15 cellular contexts compared by ENCODE assay signal in genomic region chr15:96230557-96231181, GRCh38.
DNase-seq lines count a peak whose midpoint lies in the region; ATAC-seq and TF ChIP-seq lines count a peak whose summit lies in the region.
"Had no signal": no experiment of that assay in that cellular context is flagged by ENCODE, and none has a peak within 500 bp of the region (broad histone marks: within the 10 kb centered on the region; RNA-seq: fewer than 3 reads in every experiment).

No MANE protein-coding gene starts in this region.

- H4K20me1 ChIP-seq in HCT116 (ENCODE audit: insufficient read depth), result no peaks in the 10 kb centered on the region
- H4K20me1 ChIP-seq in smooth muscle cell (ENCODE audit: low read depth), result no peaks in the 10 kb centered on the region

- no peaks in the 10 kb centered on the region for H3F3A ChIP-seq in smooth muscle cell (ENCODE audit: low read depth)

- BruUV-seq in HCT116 (replicated peaks; lab: Mats Ljungman, UMichigan), result no TSS peak

- TF ChIP-seq RAD21 in HCT116 (IDR thresholded peaks at IDR 0.05; ENCODE audit: low read depth), result no peak

- H3K9me2 ChIP-seq in HCT116 (ENCODE audit: insufficient read depth), result no peaks in the 10 kb centered on the region

- H3K9me3 ChIP-seq in HCT116 (ENCODE audit: control insufficient read depth in 1 of 2, insufficient read depth in 1 of 2, low read depth in 1 of 2, low read length in 2 of 2) (no peaks in the 10 kb centered on the region), smooth muscle cell (replicated peaks; ENCODE audit: low read depth) (no peaks in the 10 kb centered on the region)
- H3K9me3 ChIP-seq: uterus had no signal

- no peak overlapping the region for H3K27ac ChIP-seq in HCT116 (ENCODE audit: low read depth, low read length)
- H3K27ac ChIP-seq in RWPE1, result peak overlapping the region; percentile 71
- H3K27ac ChIP-seq in smooth muscle cell (ENCODE audit: low read depth), result peak overlapping the region; percentile 70
- H3K27ac ChIP-seq: uterus had no signal

- POLR2A ChIA-PET in HCT116 (lab: Charles Lee), result no interaction called here
- POLR2A ChIA-PET in RWPE1 (lab: Yijun Ruan, JAX; ENCODE audit: low non-redundant PET), result no interaction called here

- intact Hi-C loops in HCT116 (cut with micrococcal nuclease), result no loop called here

- ATAC-seq in HCT116, result peak; percentile 46; the same call in 1 of the 2 replicates
- ATAC-seq: Right ventricle myocardium inferior; stimulated activated naive CD8-positive, alpha-beta T cell treated with anti-CD3 and anti-CD28 coated beads, Interleukin-15, amount 100 ng/mL, for 72 hours had no signal

- RAD21 ChIA-PET in HCT116 (lab: Charles Lee; ENCODE audit: low non-redundant PET in 1 of 2, low total read pairs in 2 of 2, uncharacterized antibody in 2 of 2, unreplicated experiment in 2 of 2), result no interaction called here

- TF ChIP-seq CTCF in HCT116 (IDR thresholded peaks at IDR 0.05 in 2 of 3, conservative IDR thresholded peaks at IDR 0.05 in 1 of 3; ENCODE audit: borderline replicate concordance in 1 of 3, insufficient read depth in 1 of 3, low read depth in 2 of 3, low read length in 2 of 3) (no peak), RWPE1 (conservative IDR thresholded peaks at IDR 0.05; ENCODE audit: low read depth) (no peak), fibroblast of mammary gland (conservative IDR thresholded peaks at IDR 0.05; ENCODE audit: control insufficient read depth, insufficient read depth, low read depth, low read length) (no peak), smooth muscle cell (IDR thresholded peaks at IDR 0.05; ENCODE audit: borderline replicate concordance, insufficient read depth, poor library complexity, severe bottlenecking) (no peak)

- DNase-seq in HCT116 (ENCODE audit: low read depth, low spot score) (no peak), RWPE1 (ENCODE audit: low spot score) (peak; percentile 74), fibroblast of mammary gland (ENCODE audit: low read depth) (peak; percentile 65), smooth muscle cell (lab: John Stamatoyannopoulos, UW; ENCODE audit: unreplicated experiment) (no peak), NOMO-1 treated with dmso at 0.1 percent for 144 hours (lab: John Stamatoyannopoulos, UW; ENCODE audit: unreplicated experiment) (no peak), AG20443 (ENCODE audit: low spot score) (no peak)
- DNase-seq in activated CD8-positive, alpha-beta memory T cell treated with anti-CD3 and anti-CD28 coated beads for 24 hours, result no peak
- DNase-seq: activated CD4-positive, CD25-positive, alpha-beta regulatory T cell; effector memory CD4-positive, alpha-beta T cell; KG1; NCI-H69; occipital lobe; stimulated activated naive CD8-positive, alpha-beta T cell treated with anti-CD3 and anti-CD28 coated beads, Interleukin-15, amount 100 ng/mL, for 72 hours; uterus had no signal

- H3K27me3 ChIP-seq in HCT116 (ENCODE audit: insufficient read depth, low read length) (no peaks in the 10 kb centered on the region), smooth muscle cell (ENCODE audit: low read depth) (peaks cover 32% of the 10 kb centered on the region)
- H3K27me3 ChIP-seq: uterus had no signal

- H3K9ac ChIP-seq in HCT116 (ENCODE audit: low read length) (no peak overlapping the region), smooth muscle cell (ENCODE audit: low read depth) (no peak overlapping the region)

- H3K79me2 ChIP-seq in HCT116 (ENCODE audit: insufficient read depth, low read length), result no peaks in the 10 kb centered on the region
- no peaks in the 10 kb centered on the region for H3K79me2 ChIP-seq in smooth muscle cell (ENCODE audit: low read depth)

- CTCF ChIA-PET in HCT116 (lab: Charles Lee) (no interaction called here), RWPE1 (lab: Yijun Ruan, JAX) (interaction anchor here (0.5 kb wide), 1 partner anchor 90 kb away, joined by 4 read pairs; no protein-coding TSS in a partner anchor)

- WGBS in smooth muscle cell (ENCODE audit: low lambda C conversion rate), result 79% methylated on average over 3 of the region's 3 CpGs

- no peak overlapping the region for H3K4me3 ChIP-seq in HCT116 (replicated peaks in 1 of 2; ENCODE audit: low read depth in 1 of 2, low read length in 2 of 2)
- no peak overlapping the region for H3K4me3 ChIP-seq in fibroblast of mammary gland (ENCODE audit: control insufficient read depth, low read depth, low read length)
- H3K4me3 ChIP-seq in smooth muscle cell, result no peak overlapping the region
- H3K4me3 ChIP-seq: uterus had no signal

- peak overlapping the region; percentile 20 for H3K4me2 ChIP-seq in HCT116 (ENCODE audit: low read length)
- no peak overlapping the region for H3K4me2 ChIP-seq in smooth muscle cell

- no peak overlapping the region for H2AFZ ChIP-seq in HCT116 (ENCODE audit: low read depth, low read length, poor library complexity, severe bottlenecking)
- no peak overlapping the region for H2AFZ ChIP-seq in smooth muscle cell (ENCODE audit: low read depth)

- TF ChIP-seq POLR2A in HCT116 (IDR thresholded peaks at IDR 0.05; ENCODE audit: borderline replicate concordance, extremely low read depth, insufficient read depth, insufficient read length), result no peak

- H3K36me3 ChIP-seq in HCT116 (ENCODE audit: control insufficient read depth in 1 of 2, insufficient read depth in 2 of 2, low read length in 2 of 2) (no peaks in the 10 kb centered on the region), smooth muscle cell (ENCODE audit: low read depth) (no peaks in the 10 kb centered on the region)
- H3K36me3 ChIP-seq: uterus had no signal

- H3K4me1 ChIP-seq in HCT116 (ENCODE audit: control insufficient read depth in 1 of 2, insufficient read depth in 2 of 2, low read length in 2 of 2) (peaks cover 3 to 27% of the 10 kb centered on the region in 2 experiments; a peak in 2 of 4 replicates), smooth muscle cell (ENCODE audit: low read depth) (no peaks in the 10 kb centered on the region)
- H3K4me1 ChIP-seq: uterus had no signal

TF ChIP-seq in HCT116, 20 proteins besides CTCF, POLR2A, EP300 and RAD21:
- TF ChIP-seq CEBPB (IDR thresholded peaks at IDR 0.05; ENCODE audit: low read depth) (no peak), EZH2phosphoT487 (IDR thresholded peaks at IDR 0.05; ENCODE audit: borderline replicate concordance) (no peak), JUND (IDR thresholded peaks at IDR 0.05) (no peak), EGR1 (IDR thresholded peaks at IDR 0.05; ENCODE audit: low read depth) (no peak), SRF (IDR thresholded peaks at IDR 0.05; ENCODE audit: low read depth) (no peak), SIN3A (IDR thresholded peaks at IDR 0.05; ENCODE audit: low read depth) (no peak), POLR2AphosphoS5 (IDR thresholded peaks at IDR 0.05; ENCODE audit: low read depth, low read length) (no peak), CBX3 (IDR thresholded peaks at IDR 0.05; ENCODE audit: low read depth) (no peak), YY1 (IDR thresholded peaks at IDR 0.05; ENCODE audit: extremely low read depth, insufficient replicate concordance, low read depth, low read length) (no peak), EZH2 (IDR thresholded peaks at IDR 0.05) (no peak), FOSL1 (IDR thresholded peaks at IDR 0.05; ENCODE audit: low read depth) (no peak)

Comparison
In these comparisons a context has a peak if more than half of its experiments do, and no peak if none do; other contexts are left out.
1. DNase-seq: peak in RWPE1 (single experiment) and fibroblast of mammary gland (single experiment); none in HCT116 (single experiment), smooth muscle cell (single experiment), NOMO-1 treated with dmso at 0.1 percent for 144 hours (single experiment), activated CD8-positive, alpha-beta memory T cell treated with anti-CD3 and anti-CD28 coated beads for 24 hours (single experiment) and AG20443 (single experiment).